ENCODE assay signal across 8 cellular contexts in the genomic region with DNA sequence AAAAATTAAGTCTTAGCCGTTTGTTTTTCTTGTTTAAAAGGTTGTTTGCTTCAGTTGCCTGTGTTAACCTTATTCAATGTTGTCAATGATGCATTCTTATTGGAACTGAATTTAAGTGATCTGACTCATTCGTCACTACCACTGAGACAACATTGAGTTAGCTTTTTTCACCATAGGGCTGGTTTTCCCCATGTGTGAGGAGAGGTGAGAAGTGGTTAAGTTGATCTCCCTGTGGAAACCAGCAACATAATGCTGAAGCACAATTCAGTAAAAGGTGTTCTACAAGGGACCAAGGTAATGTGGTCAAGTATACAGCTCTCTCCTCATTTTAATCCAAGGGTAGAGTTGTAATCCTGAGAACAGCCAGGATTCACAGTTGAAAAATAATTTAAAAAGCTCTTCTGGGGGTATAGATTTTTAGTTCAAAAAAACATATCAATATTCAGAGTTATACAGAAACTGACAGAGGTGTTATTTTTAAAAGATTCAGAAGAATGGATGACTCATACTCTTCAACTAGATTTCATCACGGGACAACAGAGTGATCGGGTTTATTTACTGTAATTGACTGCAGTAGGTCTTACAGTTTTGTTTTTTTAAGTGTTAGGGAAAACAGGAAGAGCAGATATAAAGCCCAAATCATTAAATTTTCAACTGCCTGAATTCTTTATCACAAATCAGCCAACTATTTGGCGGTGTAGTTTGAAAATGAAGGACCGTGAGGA. TPM values are rescaled to one million over a fixed set of nuclear protein-coding genes. Genes with fewer than 3 reads are reported as not detected.
A peak's percentile ranks its signal among the peaks of the same experiment; 100 is the strongest.
DNase-seq lines count a peak whose midpoint lies in the region; ATAC-seq and TF ChIP-seq lines count a peak whose summit lies in the region.

No MANE protein-coding gene starts in this region.

- H3K36me3 ChIP-seq in CD8-positive, alpha-beta memory T cell (ENCODE audit: insufficient read depth, low read length) = peaks cover 48% of the 10 kb centered on the region
- H3K36me3 ChIP-seq in lung (ENCODE audit: control insufficient read depth in 2 of 2, insufficient read depth in 2 of 2, low read length in 2 of 2) (peaks cover 3 to 21% of the 10 kb centered on the region in 2 donors), SJCRH30 (peaks cover 75% of the 10 kb centered on the region), uterus (no peaks in the 10 kb centered on the region)

- 60 to 73% methylated on average over 6 of the region's 6 CpGs for WGBS in lung, 2 donors

- H3K27ac Mint-ChIP-seq in CD8-positive, alpha-beta memory T cell = peak overlapping the region in 5 of 8 donors; percentile 52 to 70 (median 63)
- H3K27ac Mint-ChIP-seq in activated naive CD8-positive, alpha-beta T cell treated with anti-CD3 and anti-CD28 coated beads, Interleukin-2, amount 50 U/mL, for 24 hours = peak overlapping the region; percentile 85

- peak; percentile 65 for ATAC-seq in HG02938 (IDR thresholded peaks at IDR 0.05; ENCODE audit: unreplicated experiment)
- peak; percentile 82 for ATAC-seq in activated naive CD8-positive, alpha-beta T cell treated with anti-CD3 and anti-CD28 coated beads, Interleukin-2, amount 50 U/mL, for 24 hours
- ATAC-seq in lung (ENCODE audit: insufficient read depth, low FRiP score) = peak; percentile 36
- ATAC-seq in HG02885 (IDR thresholded peaks at IDR 0.05; ENCODE audit: poor library complexity, unreplicated experiment) = no peak

- peak overlapping the region in 1 of 7 donors; percentile 9 for H3K4me3 Mint-ChIP-seq in CD8-positive, alpha-beta memory T cell
- H3K4me3 Mint-ChIP-seq in activated naive CD8-positive, alpha-beta T cell treated with anti-CD3 and anti-CD28 coated beads, Interleukin-2, amount 50 U/mL, for 24 hours = peak overlapping the region; percentile 17

- no peak overlapping the region for H3K4me3 ChIP-seq in CD8-positive, alpha-beta memory T cell (ENCODE audit: low read length)
- H3K4me3 ChIP-seq in lung (no peak overlapping the region), SJCRH30 (no peak overlapping the region), uterus (no peak overlapping the region)

- H3K27me3 Mint-ChIP-seq in CD8-positive, alpha-beta memory T cell = no peaks in the 10 kb centered on the region
- no peaks in the 10 kb centered on the region for H3K27me3 Mint-ChIP-seq in activated naive CD8-positive, alpha-beta T cell treated with anti-CD3 and anti-CD28 coated beads, Interleukin-2, amount 50 U/mL, for 24 hours

- peaks cover 6% of the 10 kb centered on the region for H3K4me1 ChIP-seq in CD8-positive, alpha-beta memory T cell (ENCODE audit: insufficient read depth, low read length)
- H3K4me1 ChIP-seq in lung (ENCODE audit: control insufficient read depth in 2 of 2, insufficient read depth in 2 of 2, low read length in 2 of 2) (peaks cover 0 to 5% of the 10 kb centered on the region in 2 donors), SJCRH30 (no peaks in the 10 kb centered on the region), uterus (peaks cover 4 to 5% of the 10 kb centered on the region in 2 donors)

- peaks cover 0 to 66% (median 17%) of the 10 kb centered on the region in 3 donors for H3K36me3 Mint-ChIP-seq in CD8-positive, alpha-beta memory T cell
- peaks cover 66% of the 10 kb centered on the region for H3K36me3 Mint-ChIP-seq in activated naive CD8-positive, alpha-beta T cell treated with anti-CD3 and anti-CD28 coated beads, Interleukin-2, amount 50 U/mL, for 24 hours (ENCODE audit: low read depth)

- peaks cover 17 to 35% (median 22%) of the 10 kb centered on the region in 3 donors for H3K4me1 Mint-ChIP-seq in CD8-positive, alpha-beta memory T cell
- H3K4me1 Mint-ChIP-seq in activated naive CD8-positive, alpha-beta T cell treated with anti-CD3 and anti-CD28 coated beads, Interleukin-2, amount 50 U/mL, for 24 hours = peaks cover 55% of the 10 kb centered on the region

- DNase-seq in CD8-positive, alpha-beta memory T cell = no peak
- DNase-seq in activated naive CD8-positive, alpha-beta T cell treated with anti-CD3 and anti-CD28 coated beads, Interleukin-2, amount 50 U/mL, for 24 hours = no peak
- DNase-seq in lung (ENCODE audit: low spot score) (no peak), DMS79 (lab: John Stamatoyannopoulos, UW) (no peak), SJCRH30 (no peak), uterus (no peak)

- no peaks in the 10 kb centered on the region for H3K27me3 ChIP-seq in CD8-positive, alpha-beta memory T cell (ENCODE audit: insufficient read depth, low read length, poor library complexity, severe bottlenecking)
- H3K27me3 ChIP-seq in lung (ENCODE audit: control insufficient read depth, insufficient read depth) = no peaks in the 10 kb centered on the region
- H3K27me3 ChIP-seq in SJCRH30 = no peaks in the 10 kb centered on the region
- H3K27me3 ChIP-seq in uterus = no peaks in the 10 kb centered on the region

- H3K9me3 ChIP-seq in CD8-positive, alpha-beta memory T cell (ENCODE audit: low read length) = no peaks in the 10 kb centered on the region
- H3K9me3 ChIP-seq in lung (ENCODE audit: control insufficient read depth in 2 of 2, insufficient read depth in 1 of 2, low read length in 1 of 2) (no peaks in the 10 kb centered on the region), SJCRH30 (replicated peaks) (no peaks in the 10 kb centered on the region), uterus (no peaks in the 10 kb centered on the region)

- TF ChIP-seq CTCF in lung (IDR thresholded peaks at IDR 0.05; ENCODE audit: control extremely low read depth, extremely low read depth) = no peak
- no peak for TF ChIP-seq CTCF in uterus (IDR thresholded peaks at IDR 0.05)

- POLR2A ChIA-PET in CD8-positive, alpha-beta memory T cell (lab: Charles Lee) = interaction anchor here (0.6 kb wide), 1 partner anchor 21 kb away, joined by 6 read pairs; no protein-coding TSS in a partner anchor

- no peaks in the 10 kb centered on the region for H3K9me3 Mint-ChIP-seq in CD8-positive, alpha-beta memory T cell
- H3K9me3 Mint-ChIP-seq in activated naive CD8-positive, alpha-beta T cell treated with anti-CD3 and anti-CD28 coated beads, Interleukin-2, amount 50 U/mL, for 24 hours = no peaks in the 10 kb centered on the region

- no peak for TF ChIP-seq POLR2A in uterus (IDR thresholded peaks at IDR 0.05)

- CTCF ChIA-PET in CD8-positive, alpha-beta memory T cell (lab: Charles Lee) = no interaction called here

- H3K27ac ChIP-seq in CD8-positive, alpha-beta memory T cell (ENCODE audit: low read depth, low read length) = no peak overlapping the region
- H3K27ac ChIP-seq in lung (ENCODE audit: low read depth in 1 of 2, low read length in 1 of 2) = peak overlapping the region; percentile 42 to 54
- H3K27ac ChIP-seq in SJCRH30 = no peak overlapping the region
- H3K27ac ChIP-seq in uterus = no peak overlapping the region

- intact Hi-C loops in uterus (cut with DNase I; ENCODE audit: low total_unique reads) = no loop called here

RNA-seq across cellular contexts. Expression of gene NOP58, which starts 12.6 kb away (rescaled TPM):
- total RNA-seq in CD8-positive, alpha-beta memory T cell = 100 to 1,000 TPM; 216 to 221 TPM
- 94.3 TPM for polyA plus RNA-seq in CD8-positive, alpha-beta memory T cell
- 10 to 100 TPM; 59.1 to 77.0 TPM for total RNA-seq in lung
- 100 to 1,000 TPM in 1 of 2 donors, 10 to 100 TPM in 1; 48.1 to 113 TPM for polyA plus RNA-seq in lung
- 134 and 160 TPM in 2 replicates for total RNA-seq in SJCRH30 (2014; rRNA removed; shearing (Covaris generic))
- total RNA-seq in uterus = 100 to 1,000 TPM in 1 of 4 donors, 10 to 100 TPM in 3; 26.8 to 138 (median 76.9) TPM

RNA-seq across cellular contexts. Expression of gene SUMO1, which starts 39.8 kb away (rescaled TPM):
- total RNA-seq in CD8-positive, alpha-beta memory T cell = 100 to 1,000 TPM; 118 TPM
- polyA plus RNA-seq in CD8-positive, alpha-beta memory T cell = 148 TPM
- total RNA-seq in lung (10 to 100 TPM; 59.9 to 99.6 TPM), uterus (100 to 1,000 TPM in 1 of 4 donors, 10 to 100 TPM in 3; 45.6 to 136 (median 52.7) TPM)
- polyA plus RNA-seq in lung = 100 to 1,000 TPM in 1 of 2 donors, 10 to 100 TPM in 1; 66.7 to 105 TPM
- 176 and 198 TPM in 2 replicates for total RNA-seq in SJCRH30 (2014; rRNA removed; shearing (Covaris generic))

Comparison
In these comparisons a context has a peak if more than half of its experiments do, and no peak if none do; other contexts are left out.
1. H3K27ac ChIP-seq: peak in lung (2 of 2); none in CD8-positive, alpha-beta memory T cell (single experiment), SJCRH30 (single experiment) and uterus (0 of 2).